Comparison of ENCODE assay signal across 24 cellular contexts in the genomic region with DNA sequence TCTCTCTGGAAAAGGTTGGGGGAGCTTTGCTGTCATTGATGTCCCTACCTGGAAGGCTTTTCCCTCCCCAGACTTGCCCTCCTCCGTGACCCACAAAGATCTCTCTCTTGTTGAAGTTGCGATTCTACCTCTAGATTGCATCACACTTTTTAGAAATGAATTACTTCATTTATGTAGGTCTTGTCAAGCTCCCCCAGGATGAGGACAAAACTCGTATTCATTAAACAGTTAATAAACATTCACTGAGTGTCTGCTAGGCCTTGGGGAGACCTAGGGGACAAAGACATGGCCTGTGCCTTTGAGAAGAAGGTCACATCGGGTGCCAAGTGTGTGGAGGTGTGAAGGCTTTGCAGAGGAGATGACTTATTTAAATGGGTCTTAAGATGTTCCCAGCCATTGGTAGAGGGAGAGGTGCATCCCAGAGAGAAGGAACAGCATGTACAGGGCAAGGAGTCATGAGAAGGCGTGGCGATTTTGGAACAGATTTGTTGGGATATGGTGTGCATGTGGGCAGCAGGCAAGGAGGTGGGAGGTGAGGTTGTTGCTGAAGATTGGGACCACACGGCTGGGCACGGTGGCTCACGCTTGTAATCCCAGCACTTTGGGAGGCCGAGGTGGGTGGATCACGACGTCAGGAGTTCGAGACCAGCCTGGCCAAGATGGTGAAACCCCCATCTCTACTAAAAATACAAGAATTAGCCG. TPM values are rescaled to one million over a fixed set of nuclear protein-coding genes. Genes with fewer than 3 reads are reported as not detected.
DNase-seq lines count a peak whose midpoint lies in the region; ATAC-seq and TF ChIP-seq lines count a peak whose summit lies in the region.
"Had no signal": no experiment of that assay in that cellular context is flagged by ENCODE, and none has a peak within 500 bp of the region (broad histone marks: within the 10 kb centered on the region; RNA-seq: fewer than 3 reads in every experiment).

No MANE protein-coding gene starts in this region.

- dilution Hi-C loops in IMR-90 (cut with HindIII; ENCODE audit: low sequenced_read_pairs, unreplicated experiment), result no loop called here

- peaks cover 17% of the 10 kb centered on the region for H3K4me1 Mint-ChIP-seq in activated T-cell treated with anti-CD3 and anti-CD28 coated beads, Interleukin-2, amount 50 U/mL, for 4 hours (ENCODE audit: low read depth)
- peaks cover 31% of the 10 kb centered on the region for H3K4me1 Mint-ChIP-seq in activated T-cell treated with anti-CD3 and anti-CD28 coated beads, Interleukin-2, amount 50 U/mL, for 24 hours (ENCODE audit: low read depth)
- peaks cover 17% of the 10 kb centered on the region for H3K4me1 Mint-ChIP-seq in central memory CD8-positive, alpha-beta T cell
- H3K4me1 Mint-ChIP-seq in T-cell, result peaks cover 0 to 11% (median 8%) of the 10 kb centered on the region in 3 donors

- peak overlapping the region; percentile 78 for H3K4ac ChIP-seq in IMR-90 (ENCODE audit: low read depth, low read length)

- TF ChIP-seq POLR2A in IMR-90 (IDR thresholded peaks at IDR 0.05; ENCODE audit: low read depth, low read length), result no peak

- no peak overlapping the region for H4K5ac ChIP-seq in IMR-90 (ENCODE audit: low read depth, low read length)

- no peaks in the 10 kb centered on the region for H3K9me3 Mint-ChIP-seq in activated T-cell treated with anti-CD3 and anti-CD28 coated beads, Interleukin-2, amount 50 U/mL, for 4 hours
- H3K9me3 Mint-ChIP-seq in activated T-cell treated with anti-CD3 and anti-CD28 coated beads, Interleukin-2, amount 50 U/mL, for 24 hours, result no peaks in the 10 kb centered on the region
- no peaks in the 10 kb centered on the region for H3K9me3 Mint-ChIP-seq in central memory CD8-positive, alpha-beta T cell
- H3K9me3 Mint-ChIP-seq in T-cell, result no peaks in the 10 kb centered on the region
- H3K9me3 Mint-ChIP-seq: activated CD8-positive, alpha-beta T cell treated with anti-CD3 and anti-CD28 coated beads for 36 hours; activated naive CD4-positive, alpha-beta T cell treated with anti-CD3 and anti-CD28 coated beads, Interleukin-2, amount 50 U/mL, for 72 hours had no signal

- no peak overlapping the region for H4K8ac ChIP-seq in IMR-90 (ENCODE audit: low read depth in 2 of 2, low read length in 2 of 2)

- H3K4me3 ChIP-seq in IMR-90 (ENCODE audit: insufficient read depth, low read depth, low read length), result no peak overlapping the region
- H3K4me3 ChIP-seq: ascending aorta, lower lobe of right lung, sigmoid colon, SJSA1 had no signal

- no peaks in the 10 kb centered on the region for H3K27me3 Mint-ChIP-seq in activated T-cell treated with anti-CD3 and anti-CD28 coated beads, Interleukin-2, amount 50 U/mL, for 4 hours (ENCODE audit: low read depth)
- no peaks in the 10 kb centered on the region for H3K27me3 Mint-ChIP-seq in activated T-cell treated with anti-CD3 and anti-CD28 coated beads, Interleukin-2, amount 50 U/mL, for 24 hours
- H3K27me3 Mint-ChIP-seq in central memory CD8-positive, alpha-beta T cell, result no peaks in the 10 kb centered on the region
- peaks cover 0 to 4% of the 10 kb centered on the region in 2 donors for H3K27me3 Mint-ChIP-seq in T-cell

- H3K9me3 ChIP-seq in IMR-90 (ENCODE audit: control insufficient read depth, insufficient read depth, low read length), result no peaks in the 10 kb centered on the region
- H3K9me3 ChIP-seq: ascending aorta, BE2C, lower lobe of right lung, sigmoid colon, SJSA1 had no signal

- in situ Hi-C loops in IMR-90 (cut with MboI; ENCODE audit: low sequenced_read_pairs), result no loop called here

- no peak overlapping the region for H4K91ac ChIP-seq in IMR-90 (ENCODE audit: insufficient read depth, low read depth, low read length)

- peak overlapping the region; percentile 77 for H2BK120ac ChIP-seq in IMR-90 (ENCODE audit: low read depth, low read length)

- H2BK20ac ChIP-seq in IMR-90 (ENCODE audit: low read depth, low read length), result peak overlapping the region; percentile 76

- CTCF ChIA-PET in IMR-90 (lab: Yijun Ruan, JAX), result interaction anchor here (0.6 kb wide), 1 partner anchor 31 kb away, joined by 3 read pairs; no protein-coding TSS in a partner anchor
- CTCF ChIA-PET in T-cell (lab: Charles Lee), result no interaction called here

- H3K14ac ChIP-seq in IMR-90 (replicated peaks; ENCODE audit: low read depth, low read length), result peak overlapping the region; percentile 50; the same call in 1 of the 2 replicates

- 94% methylated on average over 4 of the region's 14 CpGs; no CpG with 5 or more reads in 1 of the 2 experiments for WGBS in IMR-90 (ENCODE audit: extremely low coverage in 2 of 2, insufficient read length in 1 of 2), 2 experiments

- ATAC-seq in activated T-cell treated with anti-CD3 and anti-CD28 coated beads, Interleukin-2, amount 50 U/mL, for 4 hours, result no peak
- ATAC-seq in IMR-90 (ENCODE audit: low read depth) (no peak), T-cell (replicated peaks in 1 of 4) (no peak), HG03378 (IDR thresholded peaks at IDR 0.05; ENCODE audit: unreplicated experiment) (no peak)
- ATAC-seq in central memory CD8-positive, alpha-beta T cell (replicated peaks; ENCODE audit: extremely low read depth, poor library complexity, severe bottlenecking), result no peak
- ATAC-seq: lower lobe of right lung had no signal

- no peaks in the 10 kb centered on the region for H4K20me1 ChIP-seq in IMR-90 (ENCODE audit: insufficient read depth, low read length)

- peaks cover 24% of the 10 kb centered on the region for H3K4me1 ChIP-seq in IMR-90 (ENCODE audit: control insufficient read depth, insufficient read depth, low read length)
- H3K4me1 ChIP-seq: ascending aorta had no signal

- H3K36me3 Mint-ChIP-seq in activated T-cell treated with anti-CD3 and anti-CD28 coated beads, Interleukin-2, amount 50 U/mL, for 4 hours (ENCODE audit: insufficient read depth), result no peaks in the 10 kb centered on the region
- no peaks in the 10 kb centered on the region for H3K36me3 Mint-ChIP-seq in activated T-cell treated with anti-CD3 and anti-CD28 coated beads, Interleukin-2, amount 50 U/mL, for 24 hours (ENCODE audit: low read depth)
- H3K36me3 Mint-ChIP-seq in central memory CD8-positive, alpha-beta T cell (ENCODE audit: insufficient read depth), result no peaks in the 10 kb centered on the region
- no peaks in the 10 kb centered on the region for H3K36me3 Mint-ChIP-seq in T-cell
- H3K36me3 Mint-ChIP-seq: activated naive CD4-positive, alpha-beta T cell treated with anti-CD3 and anti-CD28 coated beads, Interleukin-2, amount 50 U/mL, for 72 hours had no signal

- peak overlapping the region; percentile 1; the same call in 1 of the 2 replicates for H3K23ac ChIP-seq in IMR-90 (ENCODE audit: low read depth, low read length)

- no peaks in the 10 kb centered on the region for H3K36me3 ChIP-seq in IMR-90 (ENCODE audit: control insufficient read depth, insufficient read depth, low read length)
- H3K36me3 ChIP-seq: ascending aorta, BE2C, lower lobe of right lung, sigmoid colon, SJSA1 had no signal

- H3K4me3 Mint-ChIP-seq in activated T-cell treated with anti-CD3 and anti-CD28 coated beads, Interleukin-2, amount 50 U/mL, for 4 hours, result peak overlapping the region; percentile 0
- H3K4me3 Mint-ChIP-seq in activated T-cell treated with anti-CD3 and anti-CD28 coated beads, Interleukin-2, amount 50 U/mL, for 24 hours, result no peak overlapping the region
- peak overlapping the region; percentile 37 for H3K4me3 Mint-ChIP-seq in central memory CD8-positive, alpha-beta T cell
- peak overlapping the region in 1 of 3 donors; percentile 12 for H3K4me3 Mint-ChIP-seq in T-cell
- H3K4me3 Mint-ChIP-seq: activated CD8-positive, alpha-beta T cell treated with anti-CD3 and anti-CD28 coated beads for 36 hours had no signal

- no peak for TF ChIP-seq CTCF in IMR-90 (conservative IDR thresholded peaks at IDR 0.05; ENCODE audit: low read depth, low read length)

- peak overlapping the region; percentile 67; the same call in 1 of the 3 replicates for H2BK15ac ChIP-seq in IMR-90 (ENCODE audit: low read depth, low read length)

- H3K27ac ChIP-seq in IMR-90 (ENCODE audit: insufficient read depth, low read length), result no peak overlapping the region
- H3K27ac ChIP-seq: ascending aorta, lower lobe of right lung, SJSA1 had no signal

- H3K27me3 ChIP-seq in IMR-90 (ENCODE audit: control insufficient read depth, insufficient read depth, low read length), result no peaks in the 10 kb centered on the region
- H3K27me3 ChIP-seq: ascending aorta, BE2C, sigmoid colon, SJSA1 had no signal

- no peak overlapping the region for H3K4me2 ChIP-seq in IMR-90 (ENCODE audit: low read depth, low read length)

- peaks cover 33% of the 10 kb centered on the region for H3K9me1 ChIP-seq in IMR-90 (ENCODE audit: insufficient read depth, low read length)

- TF ChIP-seq RAD21 in IMR-90 (IDR thresholded peaks at IDR 0.05; ENCODE audit: low read length), result no peak

- no peak overlapping the region for H2AFZ ChIP-seq in IMR-90 (replicated peaks; ENCODE audit: low read length, poor library complexity)

- no peak overlapping the region for H3K56ac ChIP-seq in IMR-90 (ENCODE audit: extremely low read depth, insufficient read depth, low read length)

- no peak overlapping the region for H3K27ac Mint-ChIP-seq in activated T-cell treated with anti-CD3 and anti-CD28 coated beads, Interleukin-2, amount 50 U/mL, for 24 hours
- H3K27ac Mint-ChIP-seq in central memory CD8-positive, alpha-beta T cell (ENCODE audit: low read depth), result no peak overlapping the region
- no peak overlapping the region for H3K27ac Mint-ChIP-seq in T-cell
- H3K27ac Mint-ChIP-seq: activated CD8-positive, alpha-beta T cell treated with anti-CD3 and anti-CD28 coated beads for 36 hours; progenitor cell of endocrine pancreas had no signal

- H3K9ac ChIP-seq in IMR-90 (ENCODE audit: low read depth, low read length), result no peak overlapping the region

- intact Hi-C loops in IMR-90 (cut with micrococcal nuclease), result no loop called here

- POLR2A ChIA-PET in IMR-90 (lab: Charles Lee; ENCODE audit: unreplicated experiment) (no interaction called here), T-cell (lab: Charles Lee) (no interaction called here)

- H3K79me1 ChIP-seq in IMR-90 (ENCODE audit: low read depth in 1 of 2, low read length in 2 of 2), result peaks cover 0 to 15% of the 10 kb centered on the region in 2 experiments; a peak in 1 of 4 replicates

- no peak overlapping the region; the same call in 1 of the 2 replicates for H3K18ac ChIP-seq in IMR-90 (ENCODE audit: low read depth, low read length)

- no TSS peak for BruUV-seq in IMR-90 (replicated peaks; lab: Mats Ljungman, UMichigan)

- DNase-seq in activated T-cell treated with anti-CD3 and anti-CD28 coated beads, Interleukin-2, amount 50 U/mL, for 4 hours, result no peak
- DNase-seq in activated T-cell treated with anti-CD3 and anti-CD28 coated beads, Interleukin-2, amount 50 U/mL, for 24 hours, result no peak
- no peak for DNase-seq in IMR-90
- no peak for DNase-seq in central memory CD8-positive, alpha-beta T cell (ENCODE audit: low spot score in 2 of 2)
- peak; percentile 22 for DNase-seq in stimulated activated CD8-positive, alpha-beta memory T cell treated with anti-CD3 and anti-CD28 coated beads, Interleukin-4, amount 100 ng/mL, for 48 hours
- no peak for DNase-seq in T-cell
- no peak for DNase-seq in NCI-H446 treated with DMSO at 0.1 percent for 48 hours (lab: John Stamatoyannopoulos, UW)
- DNase-seq: activated CD8-positive, alpha-beta T cell treated with anti-CD3 and anti-CD28 coated beads for 36 hours; BE2C; Calu3; central memory CD4-positive, alpha-beta T cell; glutamatergic neuron; GOT3; KG1; lower lobe of right lung; NCI-H146; NCI-H524; sigmoid colon; stimulated activated CD4-positive, alpha-beta T cell treated with anti-CD3 and anti-CD28 coated beads, Interleukin-15, amount 100 ng/mL, for 24 hours had no signal

- no peak overlapping the region for H2BK5ac ChIP-seq in IMR-90 (ENCODE audit: low read depth, low read length, poor library complexity, severe bottlenecking)

- no peak overlapping the region for H2AK9ac ChIP-seq in IMR-90 (replicated peaks; ENCODE audit: low read depth, low read length, poor library complexity)

- peak overlapping the region; percentile 92 for H2AK5ac ChIP-seq in IMR-90 (ENCODE audit: low read depth, low read length)

RNA-seq across cellular contexts. Expression of a gene that starts 9.8 kb away (rescaled TPM):
- total RNA-seq in activated T-cell treated with anti-CD3 and anti-CD28 coated beads, Interleukin-2, amount 50 U/mL, for 4 hours, result 100 to 1,000 TPM; 641 to 717 (median 687) TPM
- total RNA-seq in IMR-90 (2012; rRNA removed) (196 and 249 TPM in 2 replicates), T-cell (100 to 1,000 TPM; 104 to 141 (median 139) TPM)
- 217 and 255 TPM in 2 replicates for polyA plus RNA-seq in IMR-90 (2012; rRNA removed)
- polyA plus RNA-seq in IMR-90 (2012; cell fraction: cytosol; rRNA removed), result 73.8 and 128 TPM in 2 replicates
- polyA plus RNA-seq in IMR-90 (2012; cell fraction: nucleus; rRNA removed; ENCODE audit: low replicate concordance), result 40.5 and 94.4 TPM in 2 replicates
